ENCODE assay signal across 26 cellular contexts in genomic region chr18:8791171-8791651, GRCh38.
A peak's percentile ranks its signal among the peaks of the same experiment; 100 is the strongest.
DNase-seq lines count a peak whose midpoint lies in the region; ATAC-seq and TF ChIP-seq lines count a peak whose summit lies in the region.
"Had no signal": no experiment of that assay in that cellular context is flagged by ENCODE, and none has a peak within 500 bp of the region (broad histone marks: within the 10 kb centered on the region; RNA-seq: fewer than 3 reads in every experiment).

No MANE protein-coding gene starts in this region.

- intact Hi-C loops in mammary epithelial cell (cut with micrococcal nuclease) (no loop called here), MCF 10A (cut with micrococcal nuclease) (no loop called here), testis (cut with DNase I; ENCODE audit: low total_unique reads) (no loop called here)

- CTCF ChIA-PET in mammary epithelial cell (lab: Charles Lee; ENCODE audit: low non-redundant PET) (interaction anchor here (0.5 kb wide), 1 partner anchor 95 kb away, joined by 12 read pairs; no protein-coding TSS in a partner anchor), MCF 10A (lab: Yijun Ruan, JAX) (interaction anchor here (0.6 kb wide), 1 partner anchor 63 kb away, joined by 3 read pairs; no protein-coding TSS in a partner anchor)

- H3K27ac Mint-ChIP-seq in MCF 10A (ENCODE audit: low read depth, unreplicated experiment) = no peak overlapping the region
- H3K27ac Mint-ChIP-seq: memory B cell; natural killer cell; T-helper 1 cell treated with Interleukin-12 subunit alpha and Interleukin-12 subunit beta and Interleukin-4 antibody, amounts not matched to agents 30 μg/mL and 1 μg/mL, for 36 hours had no signal

- no peaks in the 10 kb centered on the region for H3K27me3 Mint-ChIP-seq in MCF 10A (ENCODE audit: insufficient read depth, unreplicated experiment)

- H3K4me3 Mint-ChIP-seq in MCF 10A (ENCODE audit: unreplicated experiment) = no peak overlapping the region
- H3K4me3 Mint-ChIP-seq: central memory CD8-positive, alpha-beta T cell; memory B cell; natural killer cell; T-helper 1 cell treated with Interleukin-12 subunit alpha and Interleukin-12 subunit beta and Interleukin-4 antibody, amounts not matched to agents 30 μg/mL and 1 μg/mL, for 36 hours had no signal

- H3K4me2 ChIP-seq in mammary epithelial cell (ENCODE audit: insufficient read depth, low read depth, low read length) = no peak overlapping the region

- no peaks in the 10 kb centered on the region for H3K9me3 ChIP-seq in mammary epithelial cell (replicated peaks; ENCODE audit: insufficient read depth, low read length)
- H3K9me3 ChIP-seq in testis = no peaks in the 10 kb centered on the region
- H3K9me3 ChIP-seq: prostate gland had no signal

- H3K4me3 ChIP-seq in mammary epithelial cell (replicated peaks in 1 of 3; ENCODE audit: insufficient read depth in 1 of 3, low read depth in 2 of 3, low read length in 3 of 3) (no peak overlapping the region), foreskin fibroblast (ENCODE audit: low read depth in 1 of 2, low read length in 2 of 2) (no peak overlapping the region), testis (no peak overlapping the region)
- H3K4me3 ChIP-seq: prostate gland had no signal

- dilution Hi-C loops in mammary epithelial cell (cut with HindIII; ENCODE audit: low sequenced_read_pairs) = no loop called here

- peaks cover 14% of the 10 kb centered on the region for H3K4me1 Mint-ChIP-seq in MCF 10A (ENCODE audit: insufficient read depth, unreplicated experiment)
- H3K4me1 Mint-ChIP-seq: central memory CD8-positive, alpha-beta T cell; natural killer cell had no signal

- no peaks in the 10 kb centered on the region for H3K9me3 Mint-ChIP-seq in MCF 10A (ENCODE audit: unreplicated experiment)
- H3K9me3 Mint-ChIP-seq: central memory CD8-positive, alpha-beta T cell; memory B cell; natural killer cell; T-helper 1 cell treated with Interleukin-12 subunit alpha and Interleukin-12 subunit beta and Interleukin-4 antibody, amounts not matched to agents 30 μg/mL and 1 μg/mL, for 36 hours had no signal

- DNase-seq in mammary epithelial cell (peak; percentile 57), MCF 10A (ENCODE audit: unreplicated experiment) (no peak), foreskin fibroblast (peak; percentile 41 to 52), testis (peak; percentile 89), DMS79 treated with DMSO at 0.1 percent for 48 hours (lab: John Stamatoyannopoulos, UW) (no peak), SW 1271 (lab: John Stamatoyannopoulos, UW) (no peak)
- DNase-seq: activated CD4-positive, alpha-beta T cell treated with anti-CD3 and anti-CD28 coated beads, Interleukin-2, amount 50 U/mL, for 48 hours; activated naive CD4-positive, alpha-beta T cell; activated T-cell treated with anti-CD3 and anti-CD28 coated beads for 4 hours; aorta; effector CD4-positive, alpha-beta T cell; natural killer cell; NCI-H1048; NCI-H2107; NCI-H524 treated with DMSO at 0.1 percent for 48 hours; SHP77; small intestine; stimulated activated CD4-positive, alpha-beta T cell treated with anti-CD3 and anti-CD28 coated beads, Interleukin-4, amount 100 ng/mL, for 1 hour; WERI-Rb-1 had no signal

- TF ChIP-seq CTCF in mammary epithelial cell (conservative IDR thresholded peaks at IDR 0.05 in 1 of 2, IDR thresholded peaks at IDR 0.05 in 1 of 2; ENCODE audit: extremely low read depth in 1 of 2, insufficient read depth in 1 of 2, low read depth in 1 of 2, low read length in 2 of 2) = no peak
- no peak for TF ChIP-seq CTCF in MCF 10A (IDR thresholded peaks at IDR 0.05; ENCODE audit: unreplicated experiment)
- TF ChIP-seq CTCF in foreskin fibroblast (IDR thresholded peaks at IDR 0.05; ENCODE audit: low read depth, low read length) = no peak
- no peak for TF ChIP-seq CTCF in testis (IDR thresholded peaks at IDR 0.05)

- H3K27ac ChIP-seq in mammary epithelial cell (ENCODE audit: insufficient read depth, low read depth, low read length) (no peak overlapping the region), testis (peak overlapping the region in 1 of 2 donors; percentile 55)
- H3K27ac ChIP-seq: 22Rv1, prostate gland, WERI-Rb-1 had no signal

- 63% methylated on average over 3 of the region's 4 CpGs for WGBS in mammary epithelial cell (ENCODE audit: low coverage, missing lambda C conversion rate)
- WGBS in testis, 2 donors = 58 to 69% methylated on average over 4 of the region's 4 CpGs

- BruUV-seq in mammary epithelial cell (replicated peaks; lab: Mats Ljungman, UMichigan) = no TSS peak
- BruUV-seq in MCF 10A (replicated peaks; lab: Mats Ljungman, UMichigan) = no TSS peak

- in situ Hi-C loops in mammary epithelial cell (cut with MboI; ENCODE audit: low sequenced_read_pairs in 2 of 2) = no loop called here

- TF ChIP-seq POLR2A in testis (IDR thresholded peaks at IDR 0.05) = no peak

- ATAC-seq in SK-N-SH treated with all-trans-retinoic acid at 6 μM for 48 hours = no peak
- ATAC-seq in GM18868 (IDR thresholded peaks at IDR 0.05; ENCODE audit: unreplicated experiment) = no peak
- ATAC-seq: natural killer cell had no signal

- H3K9ac ChIP-seq in mammary epithelial cell (ENCODE audit: insufficient read depth, low read length) = no peak overlapping the region

- no peaks in the 10 kb centered on the region for H4K20me1 ChIP-seq in mammary epithelial cell (ENCODE audit: insufficient read depth, low read length)

- peaks cover 24% of the 10 kb centered on the region for H3K36me3 Mint-ChIP-seq in MCF 10A (ENCODE audit: insufficient read depth, unreplicated experiment)
- H3K36me3 Mint-ChIP-seq: memory B cell, natural killer cell had no signal

- H3K4me1 ChIP-seq in mammary epithelial cell (ENCODE audit: insufficient read depth, low read length) (peaks cover 32% of the 10 kb centered on the region), testis (peaks cover 31% of the 10 kb centered on the region)
- H3K4me1 ChIP-seq: prostate gland had no signal

- no peaks in the 10 kb centered on the region for H3K79me2 ChIP-seq in mammary epithelial cell (ENCODE audit: insufficient read depth, low read length)

- no peak overlapping the region for H2AFZ ChIP-seq in mammary epithelial cell (ENCODE audit: low read depth, low read length)

- H3K36me3 ChIP-seq in mammary epithelial cell (ENCODE audit: insufficient read depth, low read length) (peaks cover 6% of the 10 kb centered on the region), testis (ENCODE audit: low read depth, missing control alignments) (no peaks in the 10 kb centered on the region)
- H3K36me3 ChIP-seq: prostate gland, WERI-Rb-1 had no signal

- POLR2A ChIA-PET in MCF 10A (lab: Yijun Ruan, JAX) = interaction anchor here (1.7 kb wide), 1 partner anchor 10 kb away, joined by 8 read pairs; no protein-coding TSS in a partner anchor

- H3K27me3 ChIP-seq in mammary epithelial cell (ENCODE audit: insufficient read depth, low read length) (no peaks in the 10 kb centered on the region), testis (no peaks in the 10 kb centered on the region)

TF ChIP-seq in SK-N-SH treated with all-trans-retinoic acid at 6 μM for 48 hours, 23 proteins besides CTCF, POLR2A, EP300 and RAD21 (continues in another document):
- TF ChIP-seq SNAI2 (CRISPR knock-in tag; IDR thresholded peaks at IDR 0.05) (no peak), CREB5 (CRISPR knock-in tag; IDR thresholded peaks at IDR 0.05; ENCODE audit: low read depth) (peak; percentile 34; the same call in 1 of the 2 replicates), ZC3H10 (CRISPR knock-in tag; IDR thresholded peaks at IDR 0.05) (no peak), CSRNP3 (CRISPR knock-in tag; IDR thresholded peaks at IDR 0.05) (no peak), ISL1 (CRISPR knock-in tag; IDR thresholded peaks at IDR 0.05) (peak; percentile 45), CSDC2 (CRISPR knock-in tag; IDR thresholded peaks at IDR 0.05) (no peak), RARB (CRISPR knock-in tag; IDR thresholded peaks at IDR 0.05) (no peak), OSR1 (CRISPR knock-in tag; IDR thresholded peaks at IDR 0.05) (no peak), TCF4 (CRISPR knock-in tag; IDR thresholded peaks at IDR 0.05; ENCODE audit: borderline replicate concordance) (0 out of 2 replicates have a peak, but pooled peaks have one; percentile 11), ZFP3 (CRISPR knock-in tag; IDR thresholded peaks at IDR 0.05) (peak; percentile 38; the same call in 1 of the 2 replicates)

Comparison
In these comparisons a context has a peak if more than half of its experiments do, and no peak if none do; other contexts are left out.
1. DNase-seq: peak in mammary epithelial cell (single experiment), foreskin fibroblast (2 of 2) and testis (single experiment); none in MCF 10A (single experiment), DMS79 treated with DMSO at 0.1 percent for 48 hours (single experiment) and SW 1271 (0 of 2).